1 cellular context compared by ENCODE assay signal in the genomic region with DNA sequence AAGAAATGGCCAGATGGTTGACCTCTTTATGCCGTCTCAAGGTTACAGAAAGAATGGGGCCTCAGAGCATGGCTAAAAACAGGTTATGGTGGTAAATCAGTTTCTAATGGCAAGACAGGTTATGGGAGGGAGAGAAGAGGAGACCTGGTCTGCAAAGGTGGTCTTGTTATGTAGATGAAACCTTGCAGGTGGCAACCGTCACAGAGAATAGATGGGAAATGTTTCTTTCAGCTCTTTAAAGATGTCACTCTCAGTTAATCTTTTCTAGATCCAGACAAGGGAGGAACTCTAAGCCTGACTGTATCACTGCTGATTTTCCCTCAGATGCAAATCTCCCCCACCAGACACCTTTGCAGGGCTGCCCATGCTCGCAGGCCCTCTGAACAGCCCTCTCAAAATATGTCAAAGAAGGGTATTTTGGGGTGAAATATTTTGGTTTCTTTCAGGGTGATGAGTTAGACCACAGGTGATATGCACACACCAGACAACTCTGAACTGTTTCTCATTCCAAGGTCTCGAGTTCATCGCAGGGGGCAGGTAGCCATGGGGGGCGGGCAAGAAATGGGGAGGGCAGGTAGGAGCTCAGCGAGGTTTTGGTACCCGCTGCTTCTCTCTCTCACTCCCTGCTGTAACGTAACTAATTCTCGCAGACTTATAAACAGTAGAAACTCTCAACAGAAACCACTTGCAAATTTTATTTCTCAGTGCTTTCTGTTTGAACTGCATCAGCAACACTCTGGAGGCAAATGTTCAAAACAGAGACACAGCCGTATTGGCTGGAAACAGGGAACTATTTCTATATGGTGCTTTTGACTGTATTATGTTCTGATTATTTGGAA.
TF ChIP-seq lines count a peak whose summit lies in the region.

No MANE protein-coding gene starts in this region.

TF ChIP-seq in SK-N-SH treated with all-trans-retinoic acid at 6 μM for 48 hours, 23 proteins besides CTCF, POLR2A, EP300 and RAD21 (continued from another document):
- TF ChIP-seq, protein P1, sequence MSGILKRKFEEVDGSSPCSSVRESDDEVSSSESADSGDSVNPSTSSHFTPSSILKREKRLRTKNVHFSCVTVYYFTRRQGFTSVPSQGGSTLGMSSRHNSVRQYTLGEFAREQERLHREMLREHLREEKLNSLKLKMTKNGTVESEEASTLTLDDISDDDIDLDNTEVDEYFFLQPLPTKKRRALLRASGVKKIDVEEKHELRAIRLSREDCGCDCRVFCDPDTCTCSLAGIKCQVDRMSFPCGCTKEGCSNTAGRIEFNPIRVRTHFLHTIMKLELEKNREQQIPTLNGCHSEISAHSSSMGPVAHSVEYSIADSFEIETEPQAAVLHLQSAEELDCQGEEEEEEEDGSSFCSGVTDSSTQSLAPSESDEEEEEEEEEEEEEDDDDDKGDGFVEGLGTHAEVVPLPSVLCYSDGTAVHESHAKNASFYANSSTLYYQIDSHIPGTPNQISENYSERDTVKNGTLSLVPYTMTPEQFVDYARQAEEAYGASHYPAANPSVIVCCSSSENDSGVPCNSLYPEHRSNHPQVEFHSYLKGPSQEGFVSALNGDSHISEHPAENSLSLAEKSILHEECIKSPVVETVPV (CRISPR knock-in tag; IDR thresholded peaks at IDR 0.05): no peak
- TF ChIP-seq OSR1 (CRISPR knock-in tag; IDR thresholded peaks at IDR 0.05): no peak
- no peak for TF ChIP-seq SNAI2 (CRISPR knock-in tag; IDR thresholded peaks at IDR 0.05)
- TF ChIP-seq ZFP3 (CRISPR knock-in tag; IDR thresholded peaks at IDR 0.05): no peak
- TF ChIP-seq, protein P2, sequence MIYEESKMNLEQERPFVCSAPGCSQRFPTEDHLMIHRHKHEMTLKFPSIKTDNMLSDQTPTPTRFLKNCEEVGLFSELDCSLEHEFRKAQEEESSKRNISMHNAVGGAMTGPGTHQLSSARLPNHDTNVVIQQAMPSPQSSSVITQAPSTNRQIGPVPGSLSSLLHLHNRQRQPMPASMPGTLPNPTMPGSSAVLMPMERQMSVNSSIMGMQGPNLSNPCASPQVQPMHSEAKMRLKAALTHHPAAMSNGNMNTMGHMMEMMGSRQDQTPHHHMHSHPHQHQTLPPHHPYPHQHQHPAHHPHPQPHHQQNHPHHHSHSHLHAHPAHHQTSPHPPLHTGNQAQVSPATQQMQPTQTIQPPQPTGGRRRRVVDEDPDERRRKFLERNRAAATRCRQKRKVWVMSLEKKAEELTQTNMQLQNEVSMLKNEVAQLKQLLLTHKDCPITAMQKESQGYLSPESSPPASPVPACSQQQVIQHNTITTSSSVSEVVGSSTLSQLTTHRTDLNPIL (CRISPR knock-in tag; IDR thresholded peaks at IDR 0.05; ENCODE audit: low read depth): no peak
- no peak for TF ChIP-seq ARNTL (CRISPR knock-in tag; IDR thresholded peaks at IDR 0.05; ENCODE audit: borderline replicate concordance, low read depth)
- TF ChIP-seq RARB (CRISPR knock-in tag; IDR thresholded peaks at IDR 0.05): no peak
- no peak for TF ChIP-seq BACH2 (CRISPR knock-in tag; IDR thresholded peaks at IDR 0.05; ENCODE audit: borderline replicate concordance)
- no peak for TF ChIP-seq ISL1 (CRISPR knock-in tag; IDR thresholded peaks at IDR 0.05)
- no peak for TF ChIP-seq ZNF70 (CRISPR knock-in tag; IDR thresholded peaks at IDR 0.05)
